ENCODE assay signal across 14 cellular contexts in the genomic region with DNA sequence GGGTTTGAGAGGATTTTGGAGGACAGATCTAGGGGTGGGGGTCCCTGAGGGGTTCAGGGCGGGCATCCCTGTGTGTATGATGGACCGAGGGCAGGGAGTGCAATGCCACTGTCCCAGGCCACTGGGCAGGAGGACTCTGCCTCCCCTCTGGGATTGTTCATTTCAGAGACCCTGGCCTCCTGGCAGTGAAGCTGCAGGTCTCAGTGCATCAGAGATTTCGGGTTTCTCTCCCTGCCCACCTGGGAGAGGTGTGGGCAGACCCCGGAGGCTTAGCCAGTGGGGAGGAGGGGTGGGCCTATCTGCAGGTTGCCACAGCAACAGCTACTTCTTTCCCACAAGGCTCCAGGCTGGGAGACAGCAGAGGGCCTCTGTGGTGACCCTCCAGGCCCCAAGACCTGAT.
A peak's percentile ranks its signal among the peaks of the same experiment; 100 is the strongest.
DNase-seq lines count a peak whose midpoint lies in the region; ATAC-seq and TF ChIP-seq lines count a peak whose summit lies in the region.
"Had no signal": no experiment of that assay in that cellular context is flagged by ENCODE, and none has a peak within 500 bp of the region (broad histone marks: within the 10 kb centered on the region; RNA-seq: fewer than 3 reads in every experiment).

No MANE protein-coding gene starts in this region.

- peaks cover 8% of the 10 kb centered on the region for H3K9me3 Mint-ChIP-seq in activated naive CD8-positive, alpha-beta T cell treated with anti-CD3 and anti-CD28 coated beads, Interleukin-2, amount 10 ng/mL, durations not matched to agents 7 days and 5 days
- H3K9me3 Mint-ChIP-seq in activated naive CD8-positive, alpha-beta T cell treated with anti-CD3 and anti-CD28 coated beads for 36 hours = no peaks in the 10 kb centered on the region
- H3K9me3 Mint-ChIP-seq in neural crest cell = peaks cover 10% of the 10 kb centered on the region

- no peak for TF ChIP-seq POLR2A in spleen (IDR thresholded peaks at IDR 0.05)

- H3K36me3 Mint-ChIP-seq in activated naive CD8-positive, alpha-beta T cell treated with anti-CD3 and anti-CD28 coated beads, Interleukin-2, amount 10 ng/mL, durations not matched to agents 7 days and 5 days = no peaks in the 10 kb centered on the region
- H3K36me3 Mint-ChIP-seq in activated naive CD8-positive, alpha-beta T cell treated with anti-CD3 and anti-CD28 coated beads for 36 hours = no peaks in the 10 kb centered on the region
- no peaks in the 10 kb centered on the region for H3K36me3 Mint-ChIP-seq in neural crest cell (ENCODE audit: low read depth)
- H3K36me3 Mint-ChIP-seq: CD4-positive, alpha-beta memory T cell had no signal

- H2AFZ ChIP-seq in osteoblast (ENCODE audit: low read length) = no peak overlapping the region

- no peak overlapping the region for H3K4me2 ChIP-seq in osteoblast (ENCODE audit: insufficient read depth, low read length)

- H3K79me2 ChIP-seq in osteoblast (ENCODE audit: insufficient read depth, low read length) = no peaks in the 10 kb centered on the region

- H3K27ac Mint-ChIP-seq in activated naive CD8-positive, alpha-beta T cell treated with anti-CD3 and anti-CD28 coated beads, Interleukin-2, amount 10 ng/mL, durations not matched to agents 7 days and 5 days = no peak overlapping the region
- no peak overlapping the region for H3K27ac Mint-ChIP-seq in activated naive CD8-positive, alpha-beta T cell treated with anti-CD3 and anti-CD28 coated beads for 36 hours
- H3K27ac Mint-ChIP-seq in neural crest cell (ENCODE audit: unreplicated experiment) = peak overlapping the region; percentile 27
- H3K27ac Mint-ChIP-seq: CD4-positive, alpha-beta memory T cell had no signal

- no peak for ATAC-seq in activated naive CD8-positive, alpha-beta T cell treated with anti-CD3 and anti-CD28 coated beads, Interleukin-2, amount 10 ng/mL, durations not matched to agents 7 days and 5 days (ENCODE audit: low read depth)
- ATAC-seq in HG03095 (IDR thresholded peaks at IDR 0.05; ENCODE audit: unreplicated experiment) = no peak

- H4K20me1 ChIP-seq in osteoblast (ENCODE audit: insufficient read depth, low read length) = no peaks in the 10 kb centered on the region

- no peak overlapping the region for H3K4me3 Mint-ChIP-seq in activated naive CD8-positive, alpha-beta T cell treated with anti-CD3 and anti-CD28 coated beads, Interleukin-2, amount 10 ng/mL, durations not matched to agents 7 days and 5 days
- no peak overlapping the region for H3K4me3 Mint-ChIP-seq in activated naive CD8-positive, alpha-beta T cell treated with anti-CD3 and anti-CD28 coated beads for 36 hours
- no peak overlapping the region for H3K4me3 Mint-ChIP-seq in neural crest cell
- H3K4me3 Mint-ChIP-seq: CD4-positive, alpha-beta memory T cell had no signal

- no peaks in the 10 kb centered on the region for H3K27me3 ChIP-seq in osteoblast (ENCODE audit: insufficient read depth, low read length)
- no peaks in the 10 kb centered on the region for H3K27me3 ChIP-seq in spleen (replicated peaks in 1 of 7)

- H3K4me1 ChIP-seq in osteoblast (ENCODE audit: insufficient read depth, low read length) = peaks cover 9% of the 10 kb centered on the region
- peaks cover 0 to 8% (median 0%) of the 10 kb centered on the region in 6 donors for H3K4me1 ChIP-seq in spleen

- H3K36me3 ChIP-seq in osteoblast (ENCODE audit: insufficient read depth, low read length) (no peaks in the 10 kb centered on the region), spleen (no peaks in the 10 kb centered on the region)

- no peaks in the 10 kb centered on the region for H3K27me3 Mint-ChIP-seq in activated naive CD8-positive, alpha-beta T cell treated with anti-CD3 and anti-CD28 coated beads, Interleukin-2, amount 10 ng/mL, durations not matched to agents 7 days and 5 days
- peaks cover 4% of the 10 kb centered on the region for H3K27me3 Mint-ChIP-seq in activated naive CD8-positive, alpha-beta T cell treated with anti-CD3 and anti-CD28 coated beads for 36 hours
- no peaks in the 10 kb centered on the region for H3K27me3 Mint-ChIP-seq in neural crest cell (ENCODE audit: low read depth)

- H3K4me1 Mint-ChIP-seq in activated naive CD8-positive, alpha-beta T cell treated with anti-CD3 and anti-CD28 coated beads, Interleukin-2, amount 10 ng/mL, durations not matched to agents 7 days and 5 days = no peaks in the 10 kb centered on the region
- no peaks in the 10 kb centered on the region for H3K4me1 Mint-ChIP-seq in activated naive CD8-positive, alpha-beta T cell treated with anti-CD3 and anti-CD28 coated beads for 36 hours
- H3K4me1 Mint-ChIP-seq in neural crest cell = peaks cover 14% of the 10 kb centered on the region
- H3K4me1 Mint-ChIP-seq: CD4-positive, alpha-beta memory T cell had no signal

- H3K4me3 ChIP-seq in osteoblast (ENCODE audit: insufficient read depth, low read length) (no peak overlapping the region), spleen (no peak overlapping the region)

- DNase-seq in activated naive CD8-positive, alpha-beta T cell treated with anti-CD3 and anti-CD28 coated beads, Interleukin-2, amount 10 ng/mL, durations not matched to agents 7 days and 5 days = peak; percentile 10
- DNase-seq in activated naive CD8-positive, alpha-beta T cell treated with anti-CD3 and anti-CD28 coated beads for 36 hours = no peak
- DNase-seq in neural crest cell (ENCODE audit: low read depth, low spot score) (no peak), osteoblast (ENCODE audit: insufficient read length, low spot score, missing footprints) (peak; percentile 46), spleen (peak; percentile 33), cortex of kidney (lab: John Stamatoyannopoulos, UW) (no peak), NK-92 (lab: John Stamatoyannopoulos, UW; ENCODE audit: unreplicated experiment) (no peak)
- DNase-seq: C1 segment of cervical spinal cord; Calu3; CD4-positive, alpha-beta memory T cell; COR-L47; DND-41; HCEC 1CT had no signal

- 77 to 90% (median 84%) methylated on average over 3 to 4 of the region's 4 CpGs for WGBS in spleen, 5 donors

- POLR2A ChIA-PET in activated naive CD8-positive, alpha-beta T cell treated with anti-CD3 and anti-CD28 coated beads, Interleukin-2, amount 10 ng/mL, durations not matched to agents 7 days and 5 days (lab: Charles Lee) = no interaction called here

- no peaks in the 10 kb centered on the region for H3K9me3 ChIP-seq in osteoblast (ENCODE audit: low read depth, low read length)
- H3K9me3 ChIP-seq in spleen = no peaks in the 10 kb centered on the region

- H3K27ac ChIP-seq in osteoblast (ENCODE audit: low read depth, low read length) (no peak overlapping the region), spleen (no peak overlapping the region)

- TF ChIP-seq CTCF in neural crest cell (conservative IDR thresholded peaks at IDR 0.05) (no peak), osteoblast (IDR thresholded peaks at IDR 0.05; ENCODE audit: extremely low read depth, low read depth, low read length) (no peak), spleen (IDR thresholded peaks at IDR 0.05 in 8 of 11, conservative IDR thresholded peaks at IDR 0.05 in 3 of 11) (no peak)

- intact Hi-C loops in spleen (cut with DNase I; ENCODE audit: low total_unique reads) = no loop called here

Comparison
In these comparisons a context has a peak if more than half of its experiments do, and no peak if none do; other contexts are left out.
1. DNase-seq: peak in activated naive CD8-positive, alpha-beta T cell treated with anti-CD3 and anti-CD28 coated beads, Interleukin-2, amount 10 ng/mL, durations not matched to agents 7 days and 5 days (single experiment), osteoblast (single experiment) and spleen (single experiment); none in activated naive CD8-positive, alpha-beta T cell treated with anti-CD3 and anti-CD28 coated beads for 36 hours (single experiment), neural crest cell (single experiment), cortex of kidney (single experiment) and NK-92 (single experiment).